In genomic region chr10:112739219-112739969, GRCh38 we compare ENCODE assay signal across 1 cellular context.
A peak's percentile ranks its signal among the peaks of the same experiment; 100 is the strongest.
TF ChIP-seq lines count a peak whose summit lies in the region.

No MANE protein-coding gene starts in this region.

TF ChIP-seq in HepG2, 621 proteins besides CTCF, POLR2A, EP300 and RAD21 (continued from another document and continues in another):
- TF ChIP-seq ZBTB40 (IDR thresholded peaks at IDR 0.05) (no peak), ZBTB40 (CRISPR knock-in tag; IDR thresholded peaks at IDR 0.05) (no peak; the same call in 1 of the 2 replicates), ZKSCAN1 (IDR thresholded peaks at IDR 0.05; ENCODE audit: low read length) (peak; percentile 81), ZNF547 (CRISPR knock-in tag; IDR thresholded peaks at IDR 0.05) (no peak), NFE2L2 (IDR thresholded peaks at IDR 0.05; ENCODE audit: low read length) (no peak), THAP8 (CRISPR knock-in tag; IDR thresholded peaks at IDR 0.05; ENCODE audit: borderline replicate concordance) (no peak), NFYB (CRISPR knock-in tag; IDR thresholded peaks at IDR 0.05) (no peak), ZBTB1 (CRISPR knock-in tag; IDR thresholded peaks at IDR 0.05; ENCODE audit: borderline replicate concordance) (no peak), TRAFD1 (CRISPR knock-in tag; IDR thresholded peaks at IDR 0.05; ENCODE audit: borderline replicate concordance) (no peak), GPN1 (CRISPR knock-in tag; IDR thresholded peaks at IDR 0.05; ENCODE audit: borderline replicate concordance) (no peak), EZH2 (conservative IDR thresholded peaks at IDR 0.05; ENCODE audit: low read depth, low read length) (no peak), CBX1 (IDR thresholded peaks at IDR 0.05; ENCODE audit: low read depth) (no peak), ZC3H4 (CRISPR knock-in tag; IDR thresholded peaks at IDR 0.05; ENCODE audit: borderline replicate concordance) (no peak), RBFOX2 (IDR thresholded peaks at IDR 0.05; ENCODE audit: low read depth, low read length) (no peak), HNF1A (IDR thresholded peaks at IDR 0.05; ENCODE audit: low read depth) (peak; percentile 87), HNF1A (CRISPR knock-in tag; IDR thresholded peaks at IDR 0.05; ENCODE audit: borderline replicate concordance) (peak; percentile 90; the same call in 1 of the 2 replicates), TBX3 (IDR thresholded peaks at IDR 0.05; ENCODE audit: borderline replicate concordance) (peak; percentile 91), KDM6A (CRISPR knock-in tag; IDR thresholded peaks at IDR 0.05; ENCODE audit: low read depth) (peak; percentile 98), PHB2 (IDR thresholded peaks at IDR 0.05; ENCODE audit: partially characterized antibody) (no peak), CERS6 (CRISPR knock-in tag; IDR thresholded peaks at IDR 0.05) (no peak), HOXA9 (CRISPR knock-in tag; IDR thresholded peaks at IDR 0.05; ENCODE audit: borderline replicate concordance) (no peak), ZNF773 (CRISPR knock-in tag; IDR thresholded peaks at IDR 0.05; ENCODE audit: borderline replicate concordance) (no peak), THYN1 (CRISPR knock-in tag; IDR thresholded peaks at IDR 0.05; ENCODE audit: borderline replicate concordance, low read depth) (no peak), CENPBD1 (CRISPR knock-in tag; IDR thresholded peaks at IDR 0.05; ENCODE audit: borderline replicate concordance, low read depth) (no peak), HOXA7 (CRISPR knock-in tag; IDR thresholded peaks at IDR 0.05) (no peak), KLF12 (CRISPR knock-in tag; IDR thresholded peaks at IDR 0.05; ENCODE audit: borderline replicate concordance) (peak; percentile 68; the same call in 1 of the 2 replicates), ZFP37 (CRISPR knock-in tag; IDR thresholded peaks at IDR 0.05; ENCODE audit: borderline replicate concordance) (no peak), BCL6 (CRISPR knock-in tag; IDR thresholded peaks at IDR 0.05) (peak; percentile 94), ZNF124 (CRISPR knock-in tag; IDR thresholded peaks at IDR 0.05) (0 out of 2 replicates have a peak, but pooled peaks have one; percentile 39), MIER3 (CRISPR knock-in tag; IDR thresholded peaks at IDR 0.05; ENCODE audit: borderline replicate concordance) (peak; percentile 49; the same call in 1 of the 2 replicates), IRX3 (CRISPR knock-in tag; IDR thresholded peaks at IDR 0.05; ENCODE audit: borderline replicate concordance, low read depth) (no peak), PAF1 (CRISPR knock-in tag; IDR thresholded peaks at IDR 0.05) (no peak), TRIM22 (IDR thresholded peaks at IDR 0.05) (no peak), ADNP (CRISPR knock-in tag; IDR thresholded peaks at IDR 0.05) (no peak), SRSF4 (IDR thresholded peaks at IDR 0.05; ENCODE audit: low read depth, low read length, poor library complexity, severe bottlenecking) (no peak)
